1 cellular context compared by ENCODE assay signal in the genomic region with DNA sequence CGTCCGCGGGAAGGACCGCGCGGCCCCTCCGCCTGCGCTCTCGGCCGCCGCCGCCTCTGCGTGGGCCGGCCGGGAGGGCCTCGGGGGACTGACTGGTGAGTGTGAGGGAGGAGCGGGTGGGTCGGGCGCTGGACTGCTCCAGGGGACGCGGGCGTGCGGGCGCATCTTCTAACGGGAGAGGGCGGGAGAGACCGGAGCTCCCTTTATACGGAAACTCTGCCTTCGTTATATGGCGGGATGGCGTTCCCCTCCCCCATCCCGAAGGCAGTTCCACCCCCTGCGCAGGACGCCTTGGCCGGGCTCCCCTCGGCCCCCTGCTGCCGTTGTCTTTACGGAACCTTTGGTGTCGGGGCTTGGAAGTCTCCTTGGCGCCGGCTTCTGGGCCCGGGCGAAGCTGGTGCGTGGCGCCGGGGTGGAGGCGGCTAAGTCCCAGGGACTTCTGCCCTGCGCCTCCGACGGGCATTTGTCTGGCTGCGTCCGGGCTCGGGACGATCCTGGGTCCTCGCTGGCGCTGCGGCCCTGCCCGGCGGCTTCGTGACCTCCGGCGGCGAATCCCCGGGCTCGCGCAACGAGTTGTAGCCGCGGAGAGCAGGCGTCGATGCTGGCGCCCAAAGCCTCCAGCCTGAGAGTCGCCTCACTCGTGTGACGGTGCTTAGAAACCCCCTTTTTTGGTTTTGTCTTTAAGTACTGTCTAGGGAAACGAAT.
TF ChIP-seq lines count a peak whose summit lies in the region.

No MANE protein-coding gene starts in this region.

TF ChIP-seq in HepG2, 621 proteins besides CTCF, POLR2A, EP300 and RAD21 (continued from another document and continues in another):
- peak; percentile 58 for TF ChIP-seq KMT2B (CRISPR knock-in tag; IDR thresholded peaks at IDR 0.05)
- TF ChIP-seq ZNF253 (CRISPR knock-in tag; IDR thresholded peaks at IDR 0.05; ENCODE audit: borderline replicate concordance): peak; percentile 48; the same call in 1 of the 2 replicates
- TF ChIP-seq, protein P1, sequence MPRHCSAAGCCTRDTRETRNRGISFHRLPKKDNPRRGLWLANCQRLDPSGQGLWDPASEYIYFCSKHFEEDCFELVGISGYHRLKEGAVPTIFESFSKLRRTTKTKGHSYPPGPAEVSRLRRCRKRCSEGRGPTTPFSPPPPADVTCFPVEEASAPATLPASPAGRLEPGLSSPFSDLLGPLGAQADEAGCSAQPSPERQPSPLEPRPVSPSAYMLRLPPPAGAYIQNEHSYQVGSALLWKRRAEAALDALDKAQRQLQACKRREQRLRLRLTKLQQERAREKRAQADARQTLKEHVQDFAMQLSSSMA (CRISPR knock-in tag; IDR thresholded peaks at IDR 0.05): no peak
- TF ChIP-seq ZNF768 (CRISPR knock-in tag; IDR thresholded peaks at IDR 0.05): no peak
- peak; percentile 16; the same call in 1 of the 2 replicates for TF ChIP-seq FOXK1 (CRISPR knock-in tag; IDR thresholded peaks at IDR 0.05; ENCODE audit: borderline replicate concordance, low read depth)
- no peak for TF ChIP-seq KDM4B (CRISPR knock-in tag; IDR thresholded peaks at IDR 0.05)
- TF ChIP-seq ZNF749 (CRISPR knock-in tag; IDR thresholded peaks at IDR 0.05; ENCODE audit: borderline replicate concordance): no peak
- no peak for TF ChIP-seq ZNF543 (CRISPR knock-in tag; IDR thresholded peaks at IDR 0.05)
- TF ChIP-seq, protein P2, sequence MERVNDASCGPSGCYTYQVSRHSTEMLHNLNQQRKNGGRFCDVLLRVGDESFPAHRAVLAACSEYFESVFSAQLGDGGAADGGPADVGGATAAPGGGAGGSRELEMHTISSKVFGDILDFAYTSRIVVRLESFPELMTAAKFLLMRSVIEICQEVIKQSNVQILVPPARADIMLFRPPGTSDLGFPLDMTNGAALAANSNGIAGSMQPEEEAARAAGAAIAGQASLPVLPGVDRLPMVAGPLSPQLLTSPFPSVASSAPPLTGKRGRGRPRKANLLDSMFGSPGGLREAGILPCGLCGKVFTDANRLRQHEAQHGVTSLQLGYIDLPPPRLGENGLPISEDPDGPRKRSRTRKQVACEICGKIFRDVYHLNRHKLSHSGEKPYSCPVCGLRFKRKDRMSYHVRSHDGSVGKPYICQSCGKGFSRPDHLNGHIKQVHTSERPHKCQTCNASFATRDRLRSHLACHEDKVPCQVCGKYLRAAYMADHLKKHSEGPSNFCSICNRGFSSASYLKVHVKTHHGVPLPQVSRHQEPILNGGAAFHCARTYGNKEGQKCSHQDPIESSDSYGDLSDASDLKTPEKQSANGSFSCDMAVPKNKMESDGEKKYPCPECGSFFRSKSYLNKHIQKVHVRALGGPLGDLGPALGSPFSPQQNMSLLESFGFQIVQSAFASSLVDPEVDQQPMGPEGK (CRISPR knock-in tag; IDR thresholded peaks at IDR 0.05): peak; percentile 44
- TF ChIP-seq, protein P3, sequence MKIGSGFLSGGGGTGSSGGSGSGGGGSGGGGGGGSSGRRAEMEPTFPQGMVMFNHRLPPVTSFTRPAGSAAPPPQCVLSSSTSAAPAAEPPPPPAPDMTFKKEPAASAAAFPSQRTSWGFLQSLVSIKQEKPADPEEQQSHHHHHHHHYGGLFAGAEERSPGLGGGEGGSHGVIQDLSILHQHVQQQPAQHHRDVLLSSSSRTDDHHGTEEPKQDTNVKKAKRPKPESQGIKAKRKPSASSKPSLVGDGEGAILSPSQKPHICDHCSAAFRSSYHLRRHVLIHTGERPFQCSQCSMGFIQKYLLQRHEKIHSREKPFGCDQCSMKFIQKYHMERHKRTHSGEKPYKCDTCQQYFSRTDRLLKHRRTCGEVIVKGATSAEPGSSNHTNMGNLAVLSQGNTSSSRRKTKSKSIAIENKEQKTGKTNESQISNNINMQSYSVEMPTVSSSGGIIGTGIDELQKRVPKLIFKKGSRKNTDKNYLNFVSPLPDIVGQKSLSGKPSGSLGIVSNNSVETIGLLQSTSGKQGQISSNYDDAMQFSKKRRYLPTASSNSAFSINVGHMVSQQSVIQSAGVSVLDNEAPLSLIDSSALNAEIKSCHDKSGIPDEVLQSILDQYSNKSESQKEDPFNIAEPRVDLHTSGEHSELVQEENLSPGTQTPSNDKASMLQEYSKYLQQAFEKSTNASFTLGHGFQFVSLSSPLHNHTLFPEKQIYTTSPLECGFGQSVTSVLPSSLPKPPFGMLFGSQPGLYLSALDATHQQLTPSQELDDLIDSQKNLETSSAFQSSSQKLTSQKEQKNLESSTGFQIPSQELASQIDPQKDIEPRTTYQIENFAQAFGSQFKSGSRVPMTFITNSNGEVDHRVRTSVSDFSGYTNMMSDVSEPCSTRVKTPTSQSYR (CRISPR knock-in tag; IDR thresholded peaks at IDR 0.05; ENCODE audit: borderline replicate concordance): peak; percentile 86
- 0 out of 2 replicates have a peak, but pooled peaks have one; percentile 33 for TF ChIP-seq BRCA1 (CRISPR knock-in tag; IDR thresholded peaks at IDR 0.05)
- TF ChIP-seq HOXA3 (CRISPR knock-in tag; IDR thresholded peaks at IDR 0.05): no peak
- TF ChIP-seq, protein P4, sequence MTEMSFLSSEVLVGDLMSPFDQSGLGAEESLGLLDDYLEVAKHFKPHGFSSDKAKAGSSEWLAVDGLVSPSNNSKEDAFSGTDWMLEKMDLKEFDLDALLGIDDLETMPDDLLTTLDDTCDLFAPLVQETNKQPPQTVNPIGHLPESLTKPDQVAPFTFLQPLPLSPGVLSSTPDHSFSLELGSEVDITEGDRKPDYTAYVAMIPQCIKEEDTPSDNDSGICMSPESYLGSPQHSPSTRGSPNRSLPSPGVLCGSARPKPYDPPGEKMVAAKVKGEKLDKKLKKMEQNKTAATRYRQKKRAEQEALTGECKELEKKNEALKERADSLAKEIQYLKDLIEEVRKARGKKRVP (CRISPR knock-in tag; IDR thresholded peaks at IDR 0.05): peak in 1 of 2 experiments; percentile 14; a peak in 1 of 4 replicates
- peak; percentile 33; the same call in 1 of the 2 replicates for TF ChIP-seq DR1 (CRISPR knock-in tag; IDR thresholded peaks at IDR 0.05)
- no peak for TF ChIP-seq MYNN (CRISPR knock-in tag; IDR thresholded peaks at IDR 0.05; ENCODE audit: low read depth)
- no peak for TF ChIP-seq ZIK1 (CRISPR knock-in tag; IDR thresholded peaks at IDR 0.05; ENCODE audit: borderline replicate concordance, low read depth)
- TF ChIP-seq MAFG (CRISPR knock-in tag; IDR thresholded peaks at IDR 0.05): no peak
- no peak for TF ChIP-seq MTF2 (CRISPR knock-in tag; IDR thresholded peaks at IDR 0.05; ENCODE audit: borderline replicate concordance)
- TF ChIP-seq, protein P5, sequence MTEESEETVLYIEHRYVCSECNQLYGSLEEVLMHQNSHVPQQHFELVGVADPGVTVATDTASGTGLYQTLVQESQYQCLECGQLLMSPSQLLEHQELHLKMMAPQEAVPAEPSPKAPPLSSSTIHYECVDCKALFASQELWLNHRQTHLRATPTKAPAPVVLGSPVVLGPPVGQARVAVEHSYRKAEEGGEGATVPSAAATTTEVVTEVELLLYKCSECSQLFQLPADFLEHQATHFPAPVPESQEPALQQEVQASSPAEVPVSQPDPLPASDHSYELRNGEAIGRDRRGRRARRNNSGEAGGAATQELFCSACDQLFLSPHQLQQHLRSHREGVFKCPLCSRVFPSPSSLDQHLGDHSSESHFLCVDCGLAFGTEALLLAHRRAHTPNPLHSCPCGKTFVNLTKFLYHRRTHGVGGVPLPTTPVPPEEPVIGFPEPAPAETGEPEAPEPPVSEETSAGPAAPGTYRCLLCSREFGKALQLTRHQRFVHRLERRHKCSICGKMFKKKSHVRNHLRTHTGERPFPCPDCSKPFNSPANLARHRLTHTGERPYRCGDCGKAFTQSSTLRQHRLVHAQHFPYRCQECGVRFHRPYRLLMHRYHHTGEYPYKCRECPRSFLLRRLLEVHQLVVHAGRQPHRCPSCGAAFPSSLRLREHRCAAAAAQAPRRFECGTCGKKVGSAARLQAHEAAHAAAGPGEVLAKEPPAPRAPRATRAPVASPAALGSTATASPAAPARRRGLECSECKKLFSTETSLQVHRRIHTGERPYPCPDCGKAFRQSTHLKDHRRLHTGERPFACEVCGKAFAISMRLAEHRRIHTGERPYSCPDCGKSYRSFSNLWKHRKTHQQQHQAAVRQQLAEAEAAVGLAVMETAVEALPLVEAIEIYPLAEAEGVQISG (CRISPR knock-in tag; IDR thresholded peaks at IDR 0.05): peak; percentile 20
- TF ChIP-seq SAP130 (CRISPR knock-in tag; IDR thresholded peaks at IDR 0.05; ENCODE audit: low read depth): peak; percentile 31
- TF ChIP-seq ZBTB7B (CRISPR knock-in tag; IDR thresholded peaks at IDR 0.05): 0 out of 2 replicates have a peak, but pooled peaks have one; percentile 29
- TF ChIP-seq EED (CRISPR knock-in tag; IDR thresholded peaks at IDR 0.05): peak; percentile 31; the same call in 1 of the 2 replicates
- peak; percentile 51; the same call in 1 of the 2 replicates for TF ChIP-seq FOXC1 (CRISPR knock-in tag; IDR thresholded peaks at IDR 0.05; ENCODE audit: borderline replicate concordance)
- TF ChIP-seq ZNF234 (CRISPR knock-in tag; conservative IDR thresholded peaks at IDR 0.05): peak; percentile 76; the same call in 1 of the 2 replicates
- no peak for TF ChIP-seq POLR2AphosphoS5 (IDR thresholded peaks at IDR 0.05; ENCODE audit: low read depth, low read length)
- peak; percentile 76; the same call in 1 of the 2 replicates for TF ChIP-seq ZNF670 (CRISPR knock-in tag; IDR thresholded peaks at IDR 0.05; ENCODE audit: borderline replicate concordance)
- TF ChIP-seq GFI1 (CRISPR knock-in tag; IDR thresholded peaks at IDR 0.05; ENCODE audit: borderline replicate concordance): peak; percentile 3; the same call in 1 of the 2 replicates
- peak; percentile 63; the same call in 1 of the 2 replicates for TF ChIP-seq HOXD1 (CRISPR knock-in tag; IDR thresholded peaks at IDR 0.05)
- peak; percentile 20; the same call in 1 of the 2 replicates for TF ChIP-seq NKX3-1 (CRISPR knock-in tag; IDR thresholded peaks at IDR 0.05)
- TF ChIP-seq, protein P6, sequence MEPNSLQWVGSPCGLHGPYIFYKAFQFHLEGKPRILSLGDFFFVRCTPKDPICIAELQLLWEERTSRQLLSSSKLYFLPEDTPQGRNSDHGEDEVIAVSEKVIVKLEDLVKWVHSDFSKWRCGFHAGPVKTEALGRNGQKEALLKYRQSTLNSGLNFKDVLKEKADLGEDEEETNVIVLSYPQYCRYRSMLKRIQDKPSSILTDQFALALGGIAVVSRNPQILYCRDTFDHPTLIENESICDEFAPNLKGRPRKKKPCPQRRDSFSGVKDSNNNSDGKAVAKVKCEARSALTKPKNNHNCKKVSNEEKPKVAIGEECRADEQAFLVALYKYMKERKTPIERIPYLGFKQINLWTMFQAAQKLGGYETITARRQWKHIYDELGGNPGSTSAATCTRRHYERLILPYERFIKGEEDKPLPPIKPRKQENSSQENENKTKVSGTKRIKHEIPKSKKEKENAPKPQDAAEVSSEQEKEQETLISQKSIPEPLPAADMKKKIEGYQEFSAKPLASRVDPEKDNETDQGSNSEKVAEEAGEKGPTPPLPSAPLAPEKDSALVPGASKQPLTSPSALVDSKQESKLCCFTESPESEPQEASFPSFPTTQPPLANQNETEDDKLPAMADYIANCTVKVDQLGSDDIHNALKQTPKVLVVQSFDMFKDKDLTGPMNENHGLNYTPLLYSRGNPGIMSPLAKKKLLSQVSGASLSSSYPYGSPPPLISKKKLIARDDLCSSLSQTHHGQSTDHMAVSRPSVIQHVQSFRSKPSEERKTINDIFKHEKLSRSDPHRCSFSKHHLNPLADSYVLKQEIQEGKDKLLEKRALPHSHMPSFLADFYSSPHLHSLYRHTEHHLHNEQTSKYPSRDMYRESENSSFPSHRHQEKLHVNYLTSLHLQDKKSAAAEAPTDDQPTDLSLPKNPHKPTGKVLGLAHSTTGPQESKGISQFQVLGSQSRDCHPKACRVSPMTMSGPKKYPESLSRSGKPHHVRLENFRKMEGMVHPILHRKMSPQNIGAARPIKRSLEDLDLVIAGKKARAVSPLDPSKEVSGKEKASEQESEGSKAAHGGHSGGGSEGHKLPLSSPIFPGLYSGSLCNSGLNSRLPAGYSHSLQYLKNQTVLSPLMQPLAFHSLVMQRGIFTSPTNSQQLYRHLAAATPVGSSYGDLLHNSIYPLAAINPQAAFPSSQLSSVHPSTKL (CRISPR knock-in tag; IDR thresholded peaks at IDR 0.05): peak; percentile 29; the same call in 1 of the 2 replicates
- TF ChIP-seq, protein P7, sequence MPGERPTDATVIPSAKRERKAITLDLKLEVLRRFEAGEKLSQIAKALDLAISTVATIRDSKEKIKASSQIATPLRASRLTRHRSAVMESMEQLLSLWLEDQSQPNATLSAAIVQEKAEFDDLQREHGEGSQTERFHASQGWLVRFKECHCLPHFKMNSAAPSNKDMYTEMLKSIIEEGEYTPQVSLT (CRISPR knock-in tag; IDR thresholded peaks at IDR 0.05; ENCODE audit: borderline replicate concordance, low read depth): peak; percentile 11; the same call in 1 of the 2 replicates
- peak; percentile 60; the same call in 1 of the 2 replicates for TF ChIP-seq ZNF891 (CRISPR knock-in tag; IDR thresholded peaks at IDR 0.05)
- 0 out of 2 replicates have a peak, but pooled peaks have one; percentile 10 for TF ChIP-seq HNF4A (CRISPR knock-in tag; IDR thresholded peaks at IDR 0.05)
- no peak for TF ChIP-seq KLF13 (CRISPR knock-in tag; IDR thresholded peaks at IDR 0.05)
- TF ChIP-seq POGZ (CRISPR knock-in tag; IDR thresholded peaks at IDR 0.05): peak; percentile 20; the same call in 1 of the 2 replicates
- TF ChIP-seq, protein P8, sequence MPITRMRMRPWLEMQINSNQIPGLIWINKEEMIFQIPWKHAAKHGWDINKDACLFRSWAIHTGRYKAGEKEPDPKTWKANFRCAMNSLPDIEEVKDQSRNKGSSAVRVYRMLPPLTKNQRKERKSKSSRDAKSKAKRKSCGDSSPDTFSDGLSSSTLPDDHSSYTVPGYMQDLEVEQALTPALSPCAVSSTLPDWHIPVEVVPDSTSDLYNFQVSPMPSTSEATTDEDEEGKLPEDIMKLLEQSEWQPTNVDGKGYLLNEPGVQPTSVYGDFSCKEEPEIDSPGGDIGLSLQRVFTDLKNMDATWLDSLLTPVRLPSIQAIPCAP (CRISPR knock-in tag; IDR thresholded peaks at IDR 0.05; ENCODE audit: low read depth): no peak
